In genomic region chr9:128250839-128251558, GRCh38 we compare ENCODE assay signal across 1 cellular context.
TF ChIP-seq lines count a peak whose summit lies in the region.

No MANE protein-coding gene starts in this region.

TF ChIP-seq in K562, 482 proteins besides CTCF, POLR2A, EP300 and RAD21 (continues in another document):
- TF ChIP-seq ATF3 (IDR thresholded peaks at IDR 0.05) (no peak), ATF3 (CRISPR knock-in tag; conservative IDR thresholded peaks at IDR 0.05) (0 out of 2 replicates have a peak, but pooled peaks have one; percentile 15), RREB1 (CRISPR knock-in tag; IDR thresholded peaks at IDR 0.05) (0 out of 2 replicates have a peak, but pooled peaks have one; percentile 72), HOXB6 (CRISPR knock-in tag; IDR thresholded peaks at IDR 0.05; ENCODE audit: borderline replicate concordance) (no peak), DDX20 (tag; IDR thresholded peaks at IDR 0.05; ENCODE audit: low read depth) (no peak), KLF13 (tag; IDR thresholded peaks at IDR 0.05; ENCODE audit: borderline replicate concordance, low read depth) (0 out of 2 replicates have a peak, but pooled peaks have one; percentile 14), SMAD4 (CRISPR knock-in tag; conservative IDR thresholded peaks at IDR 0.05) (0 out of 2 replicates have a peak, but pooled peaks have one; percentile 16), ZNF212 (CRISPR knock-in tag; IDR thresholded peaks at IDR 0.05) (0 out of 2 replicates have a peak, but pooled peaks have one; percentile 37), NR4A1 (CRISPR knock-in tag; IDR thresholded peaks at IDR 0.05) (peak; percentile 81; the same call in 1 of the 2 replicates), NR4A1 (tag; IDR thresholded peaks at IDR 0.05) (no peak), ZNF224 (CRISPR knock-in tag; IDR thresholded peaks at IDR 0.05) (no peak), ZNF583 (CRISPR knock-in tag; IDR thresholded peaks at IDR 0.05) (peak; percentile 64; the same call in 1 of the 2 replicates), HDAC1 (IDR thresholded peaks at IDR 0.05) (peak in 1 of 2 experiments; percentile 70; a peak in 1 of 4 replicates), MYC (IDR thresholded peaks at IDR 0.05; ENCODE audit: low read depth, low read length) (peak; percentile 50), MYC (CRISPR knock-in tag; IDR thresholded peaks at IDR 0.05; ENCODE audit: borderline replicate concordance, low read depth) (peak; percentile 76; the same call in 1 of the 2 replicates), ZNF609 (CRISPR knock-in tag; IDR thresholded peaks at IDR 0.05; ENCODE audit: borderline replicate concordance) (no peak), TRIM25 (IDR thresholded peaks at IDR 0.05; ENCODE audit: borderline replicate concordance) (0 out of 2 replicates have a peak, but pooled peaks have one; percentile 18), KLF16 (IDR thresholded peaks at IDR 0.05) (no peak), TFAP4 (CRISPR knock-in tag; IDR thresholded peaks at IDR 0.05; ENCODE audit: borderline replicate concordance) (no peak), ZNF695 (CRISPR knock-in tag; IDR thresholded peaks at IDR 0.05) (peak; percentile 60; the same call in 1 of the 2 replicates), FOXO4 (CRISPR knock-in tag; IDR thresholded peaks at IDR 0.05) (0 out of 2 replicates have a peak, but pooled peaks have one; percentile 80), SP2 (IDR thresholded peaks at IDR 0.05; ENCODE audit: extremely low read depth, low read depth, low read length, poor library complexity, severe bottlenecking) (no peak), ZNF165 (CRISPR knock-in tag; IDR thresholded peaks at IDR 0.05; ENCODE audit: borderline replicate concordance) (peak; percentile 78; the same call in 1 of the 2 replicates), ZNF75A (CRISPR knock-in tag; IDR thresholded peaks at IDR 0.05) (no peak), ARID3B (CRISPR knock-in tag; IDR thresholded peaks at IDR 0.05; ENCODE audit: borderline replicate concordance) (peak; percentile 89; the same call in 1 of the 2 replicates), ZNF41 (CRISPR knock-in tag; conservative IDR thresholded peaks at IDR 0.05) (no peak), ZBTB5 (IDR thresholded peaks at IDR 0.05) (no peak), HOMEZ (CRISPR knock-in tag; IDR thresholded peaks at IDR 0.05) (peak; percentile 86; the same call in 1 of the 2 replicates), SUPT5H (IDR thresholded peaks at IDR 0.05) (peak; percentile 34; the same call in 1 of the 2 replicates), RCOR1 (IDR thresholded peaks at IDR 0.05; ENCODE audit: borderline replicate concordance in 1 of 2, low read depth in 2 of 2, low read length in 2 of 2) (peak in 1 of 2 experiments; percentile 5; a peak in 1 of 4 replicates), NR2F6 (CRISPR knock-in tag; IDR thresholded peaks at IDR 0.05) (no peak), CHD1 (IDR thresholded peaks at IDR 0.05; ENCODE audit: low read length) (peak; percentile 52), HIVEP1 (CRISPR knock-in tag; IDR thresholded peaks at IDR 0.05) (0 out of 2 replicates have a peak, but pooled peaks have one; percentile 59), TAF7 (tag; IDR thresholded peaks at IDR 0.05) (peak; percentile 19; the same call in 1 of the 2 replicates), KAT2B (IDR thresholded peaks at IDR 0.05; ENCODE audit: low read depth, low read length) (no peak), MXI1 (IDR thresholded peaks at IDR 0.05; ENCODE audit: low read depth, low read length) (peak; percentile 41; the same call in 1 of the 2 replicates)
